In genomic region chr20:35709269-35709668, GRCh38 we compare ENCODE assay signal across 1 cellular context.
TF ChIP-seq lines count a peak whose summit lies in the region.

No MANE protein-coding gene starts in this region.

TF ChIP-seq in SK-N-SH, 30 proteins besides CTCF, POLR2A, EP300 and RAD21:
- TF ChIP-seq FOSL2 (IDR thresholded peaks at IDR 0.05; ENCODE audit: borderline replicate concordance, low read depth) (no peak), RXRA (IDR thresholded peaks at IDR 0.05; ENCODE audit: borderline replicate concordance, low read depth) (no peak), TCF12 (IDR thresholded peaks at IDR 0.05) (no peak), MEF2A (IDR thresholded peaks at IDR 0.05; ENCODE audit: borderline replicate concordance, low read depth) (no peak), GABPA (IDR thresholded peaks at IDR 0.05; ENCODE audit: low read depth) (no peak), POLR2AphosphoS5 (IDR thresholded peaks at IDR 0.05; ENCODE audit: low read depth, low read length) (no peak), NRF1 (IDR thresholded peaks at IDR 0.05; ENCODE audit: low read depth, low read length) (no peak), YY1 (IDR thresholded peaks at IDR 0.05; ENCODE audit: low read depth) (no peak), USF1 (IDR thresholded peaks at IDR 0.05; ENCODE audit: borderline replicate concordance, low read depth) (no peak), REST (IDR thresholded peaks at IDR 0.05; ENCODE audit: low read depth, low read length) (no peak), MXI1 (IDR thresholded peaks at IDR 0.05; ENCODE audit: low read depth, low read length) (no peak), USF2 (IDR thresholded peaks at IDR 0.05; ENCODE audit: borderline replicate concordance, low read depth, low read length) (no peak)
